Comparison of ENCODE assay signal across 27 cellular contexts in the genomic region with DNA sequence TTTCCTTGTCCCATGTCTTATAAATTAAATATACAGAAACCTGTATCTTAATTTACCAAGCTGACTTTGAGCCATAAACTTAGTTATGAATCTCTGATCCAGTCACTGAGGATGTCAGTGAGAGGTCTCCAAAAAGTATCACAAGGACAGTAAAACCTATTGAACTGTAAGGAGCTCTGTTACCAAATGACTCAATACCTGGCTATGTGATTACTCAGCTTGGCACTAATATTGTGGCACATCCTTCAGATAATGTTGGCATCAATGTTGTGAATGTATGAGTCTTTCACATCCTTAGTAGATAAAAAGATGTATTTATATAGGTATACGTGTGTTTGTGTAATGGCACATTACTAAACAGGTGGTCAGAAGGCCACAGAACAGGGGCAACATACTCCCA. TPM values are rescaled to one million over a fixed set of nuclear protein-coding genes. Genes with fewer than 3 reads are reported as not detected.
"Had no signal": no experiment of that assay in that cellular context is flagged by ENCODE, and none has a peak within 500 bp of the region (broad histone marks: within the 10 kb centered on the region; RNA-seq: fewer than 3 reads in every experiment).

No MANE protein-coding gene starts in this region.

- H3K27ac ChIP-seq: adrenal gland, gastrocnemius medialis, heart left ventricle, left lung, prostate gland, skin epidermis, suprapubic skin, transverse colon, vagina had no signal

- H3K4me3 ChIP-seq: adrenal gland, gastrocnemius medialis, heart left ventricle, left lung, prostate gland, skin epidermis, suprapubic skin, transverse colon, vagina had no signal

- H3K27me3 ChIP-seq: adrenal gland, gastrocnemius medialis, suprapubic skin, vagina had no signal

- H3K36me3 ChIP-seq: adrenal gland, heart left ventricle, left lung, prostate gland, suprapubic skin, transverse colon, vagina had no signal

- H3K9me3 ChIP-seq: adrenal gland, gastrocnemius medialis, prostate gland, suprapubic skin, transverse colon, vagina had no signal

- DNase-seq: activated CD4-positive, alpha-beta T cell treated with anti-CD3 and anti-CD28 coated beads for 36 hours; activated CD4-positive, alpha-beta T cell treated with anti-CD3 and anti-CD28 coated beads, Interleukin-2, amount 50 U/mL, for 48 hours; activated gamma-delta T cell treated with Interleukin-2 at 50 U/mL for 16 hours; adrenal gland; dermis blood vessel endothelial cell; effector memory CD4-positive, alpha-beta T cell; gastrocnemius medialis; heart left ventricle; kidney; left lung; right cardiac atrium; stimulated activated CD4-positive, alpha-beta T cell treated with anti-CD3 and anti-CD28 coated beads, Interleukin-4, amount 100 ng/mL, for 1 hour; stimulated activated naive CD8-positive, alpha-beta T cell treated with anti-CD3 and anti-CD28 coated beads, Interleukin-15, amount 100 ng/mL, for 72 hours; transverse colon had no signal

- ATAC-seq: activated CD4-positive, alpha-beta T cell treated with anti-CD3 and anti-CD28 coated beads for 36 hours; activated naive CD4-positive, alpha-beta T cell treated with anti-CD3 and anti-CD28 coated beads, Interleukin-2, amount 50 U/mL, for 72 hours; gastrocnemius medialis; heart left ventricle; left lung; right cardiac atrium; stimulated activated naive CD8-positive, alpha-beta T cell treated with anti-CD3 and anti-CD28 coated beads, Interleukin-15, amount 100 ng/mL, for 72 hours had no signal

- H3K4me1 ChIP-seq: adrenal gland, gastrocnemius medialis, heart left ventricle, left lung, prostate gland, suprapubic skin, transverse colon, vagina had no signal

RNA-seq across cellular contexts. Expression of a gene that starts 18.0 kb away (rescaled TPM):
- total RNA-seq: activated T-helper 1 cell treated with anti-CD3 and anti-CD28 coated beads, Interleukin-12 subunit alpha, Interleukin-12 subunit beta, Interleukin-2, Interleukin-4 antibody, amounts not matched to agents 30 ng/mL and 10 ng/mL and 1 ng/mL, durations not matched to agents 14 hours and 24 hours and 36 hours; adrenal gland; astrocyte; chondrocyte; dermis blood vessel endothelial cell; endothelial cell of umbilical vein; gastrocnemius medialis; heart left ventricle; myocyte; omental fat pad; prostate gland; right cardiac atrium; suprapubic skin; transverse colon; vagina had no signal
- polyA plus RNA-seq: endothelial cell of umbilical vein, heart left ventricle, right cardiac atrium had no signal

RNA-seq across cellular contexts. Expression of a gene that starts 34.8 kb away (rescaled TPM):
- total RNA-seq: activated CD4-positive, alpha-beta T cell treated with anti-CD3 and anti-CD28 coated beads for 36 hours; activated naive CD4-positive, alpha-beta T cell treated with anti-CD3 and anti-CD28 coated beads, Interleukin-2, amount 50 U/mL, for 72 hours; activated T-helper 1 cell treated with anti-CD3 and anti-CD28 coated beads, Interleukin-12 subunit alpha, Interleukin-12 subunit beta, Interleukin-2, Interleukin-4 antibody, amounts not matched to agents 30 ng/mL and 10 ng/mL and 1 ng/mL, durations not matched to agents 14 hours and 24 hours and 36 hours; adrenal gland; chondrocyte; dermis blood vessel endothelial cell; endothelial cell of umbilical vein; heart left ventricle; left lung; myocyte; omental fat pad; right cardiac atrium; T-helper 2 cell treated with Interferon-gamma antibody and Interleukin-4, amounts not matched to agents 100 ng/mL and 5 ng/mL, for 36 hours; transverse colon; vagina had no signal
- polyA plus RNA-seq: endothelial cell of umbilical vein, heart left ventricle, neural cell, right cardiac atrium had no signal
